8 cellular contexts compared by ENCODE assay signal in the genomic region with DNA sequence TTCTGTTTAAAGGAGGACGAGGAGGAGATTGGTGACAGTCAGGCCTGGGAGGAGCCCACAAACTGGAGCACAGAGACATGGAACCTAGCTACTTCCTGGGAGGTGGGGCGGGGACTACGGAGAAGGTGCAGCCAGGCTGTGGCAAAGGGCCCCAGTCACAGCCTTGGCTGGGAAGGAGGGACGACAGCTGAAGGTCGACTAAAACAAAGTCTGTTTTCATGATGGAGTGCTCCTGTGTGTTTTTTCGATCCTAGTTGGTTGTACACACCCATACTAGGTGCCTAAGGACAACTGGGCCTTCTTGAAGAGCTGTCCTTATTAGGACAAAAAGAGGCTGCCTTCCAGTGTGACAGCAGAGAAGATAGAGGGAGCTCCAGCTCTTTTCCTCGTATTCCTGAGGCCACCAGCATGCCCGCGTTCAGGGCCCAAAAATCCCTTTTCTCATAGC. TPM values are rescaled to one million over a fixed set of nuclear protein-coding genes. Genes with fewer than 3 reads are reported as not detected.
A peak's percentile ranks its signal among the peaks of the same experiment; 100 is the strongest.
DNase-seq lines count a peak whose midpoint lies in the region; ATAC-seq and TF ChIP-seq lines count a peak whose summit lies in the region.

No MANE protein-coding gene starts in this region.

- TF ChIP-seq CTCF in CD4-positive, alpha-beta T cell (IDR thresholded peaks at IDR 0.05): no peak
- peak; percentile 70 for TF ChIP-seq CTCF in choroid plexus epithelial cell (conservative IDR thresholded peaks at IDR 0.05; ENCODE audit: low read depth, low read length)

- DNase-seq in CD4-positive, alpha-beta T cell: no peak
- DNase-seq in choroid plexus epithelial cell (ENCODE audit: low read depth) (peak; percentile 70), naive B cell (no peak), posterior vena cava (ENCODE audit: low spot score) (no peak), kidney glomerular epithelial cell (lab: John Stamatoyannopoulos, UW) (no peak)
- no peak for DNase-seq in activated T-cell treated with anti-CD3 and anti-CD28 coated beads, Interleukin-2, amount 50 U/mL, for 48 hours

- H3K4me1 Mint-ChIP-seq in CD4-positive, alpha-beta T cell (ENCODE audit: low read depth): peaks cover 94% of the 10 kb centered on the region
- peaks cover 46 to 65% (median 58%) of the 10 kb centered on the region in 3 donors for H3K4me1 Mint-ChIP-seq in IgD-negative memory B cell
- H3K4me1 Mint-ChIP-seq in naive B cell: peaks cover 66 to 81% (median 79%) of the 10 kb centered on the region in 3 donors

- H3K27me3 ChIP-seq in CD4-positive, alpha-beta T cell (ENCODE audit: control insufficient read depth, insufficient read depth, low read length): no peaks in the 10 kb centered on the region

- peak overlapping the region; percentile 100 for H3K27ac Mint-ChIP-seq in CD4-positive, alpha-beta T cell
- peak overlapping the region; percentile 73 to 100 (median 99) for H3K27ac Mint-ChIP-seq in IgD-negative memory B cell
- H3K27ac Mint-ChIP-seq in naive B cell: peak overlapping the region in 5 of 6 donors; percentile 41 to 100 (median 75)

- ATAC-seq in CD4-positive, alpha-beta T cell (ENCODE audit: poor library complexity): no peak
- no peak for ATAC-seq in naive B cell (ENCODE audit: low read depth in 2 of 2)
- no peak for ATAC-seq in GM21528 (IDR thresholded peaks at IDR 0.05; ENCODE audit: low FRiP score, unreplicated experiment)

- H3K4me3 ChIP-seq in choroid plexus epithelial cell (ENCODE audit: low read depth, low read length): no peak overlapping the region

- H3K9me3 ChIP-seq in CD4-positive, alpha-beta T cell (ENCODE audit: control insufficient read depth, low read length): no peaks in the 10 kb centered on the region

- peaks cover 51% of the 10 kb centered on the region for H3K36me3 Mint-ChIP-seq in CD4-positive, alpha-beta T cell (ENCODE audit: low read depth)
- H3K36me3 Mint-ChIP-seq in IgD-negative memory B cell (peaks cover 2% of the 10 kb centered on the region), naive B cell (no peaks in the 10 kb centered on the region)

- H3K27me3 Mint-ChIP-seq in CD4-positive, alpha-beta T cell: peaks cover 8% of the 10 kb centered on the region
- H3K27me3 Mint-ChIP-seq in IgD-negative memory B cell: peaks cover 2% of the 10 kb centered on the region
- H3K27me3 Mint-ChIP-seq in naive B cell: peaks cover 0 to 5% (median 5%) of the 10 kb centered on the region in 3 donors

- POLR2A ChIA-PET in CD4-positive, alpha-beta T cell (lab: Charles Lee): interaction anchor here (1.0 to 3.4 kb wide), 9 partner anchors 10 to 72 kb away, joined by 3 to 20 read pairs (median 6); partner anchors contain the start of genes CREB3, SIT1, TLN1 and TPM2

- intact Hi-C loops in CD4-positive, alpha-beta T cell (cut with DNase I, micrococcal nuclease): no loop called here
- intact Hi-C loops in posterior vena cava (cut with DNase I): loop anchor here in 1 of 2 donors (2.0 to 10.0 kb wide), 3 partner anchors 30 to 154 kb away; partner anchors contain the start of genes HINT2 and SPAG8

- H3K9me3 Mint-ChIP-seq in CD4-positive, alpha-beta T cell: peaks cover 3% of the 10 kb centered on the region
- peaks cover 0 to 5% (median 0%) of the 10 kb centered on the region in 3 donors for H3K9me3 Mint-ChIP-seq in IgD-negative memory B cell
- peaks cover 0 to 5% (median 0%) of the 10 kb centered on the region in 7 donors for H3K9me3 Mint-ChIP-seq in naive B cell

- peak overlapping the region; percentile 14 for H3K27ac ChIP-seq in CD4-positive, alpha-beta T cell (ENCODE audit: low read depth, low read length)

- H3K4me3 Mint-ChIP-seq in CD4-positive, alpha-beta T cell: peak overlapping the region; percentile 92
- H3K4me3 Mint-ChIP-seq in IgD-negative memory B cell: peak overlapping the region in 3 of 4 donors; percentile 36 to 68 (median 59)
- peak overlapping the region in 5 of 8 donors; percentile 27 to 70 (median 44) for H3K4me3 Mint-ChIP-seq in naive B cell

- CTCF ChIA-PET in CD4-positive, alpha-beta T cell (lab: Charles Lee): interaction anchor here (1.0 to 6.2 kb wide), 7 partner anchors 14 to 96 kb away, joined by 3 to 94 read pairs (median 4); partner anchors contain the start of gene SIT1

RNA-seq across cellular contexts. Expression of gene CCDC107, which starts 2.9 kb away (rescaled TPM):
- total RNA-seq in CD4-positive, alpha-beta T cell: 10 to 100 TPM; 10.2 TPM
- 77.4 TPM for polyA plus RNA-seq in IgD-negative memory B cell
- 10 to 100 TPM; 42.7 to 60.2 (median 51.5) TPM for polyA plus RNA-seq in naive B cell (ENCODE audit: low read depth in 6 of 6)
- 10 to 100 TPM; 54.6 to 60.3 TPM for total RNA-seq in posterior vena cava

RNA-seq across cellular contexts. Expression of gene RMRP, which starts 3.2 kb away (rescaled TPM):
- total RNA-seq in CD4-positive, alpha-beta T cell: over 10,000 TPM; 14,857 to 24,615 TPM
- polyA plus RNA-seq in IgD-negative memory B cell (30.5 TPM), naive B cell (ENCODE audit: low read depth in 6 of 6) (10 to 100 TPM in 4 of 6 donors, not detected in 2; 41.0 to 72.3 (median 56.5) TPM)
- total RNA-seq in posterior vena cava: over 10,000 TPM; 18,238 to 21,166 TPM

RNA-seq across cellular contexts. Expression of gene ARHGEF39, which starts 4.0 kb away (rescaled TPM):
- under 1 TPM; 0.08 to 0.17 TPM for total RNA-seq in CD4-positive, alpha-beta T cell
- polyA plus RNA-seq in IgD-negative memory B cell: 0.64 TPM
- polyA plus RNA-seq in naive B cell (ENCODE audit: low read depth in 6 of 6): 1 to 10 TPM in 5 of 6 donors, under 1 TPM in 1; 0.90 to 4.0 (median 2.4) TPM
- total RNA-seq in posterior vena cava: under 1 TPM; 0.29 to 0.46 TPM

RNA-seq across cellular contexts. Expression of gene SIT1, which starts 10.3 kb away (rescaled TPM):
- total RNA-seq in CD4-positive, alpha-beta T cell: 10 to 100 TPM; 18.4 to 19.2 TPM
- polyA plus RNA-seq in IgD-negative memory B cell: 188 TPM
- polyA plus RNA-seq in naive B cell (ENCODE audit: low read depth in 6 of 6): 100 to 1,000 TPM in 1 of 6 donors, 10 to 100 TPM in 5; 56.8 to 107 (median 73.5) TPM
- under 1 TPM; 0.24 to 0.56 TPM for total RNA-seq in posterior vena cava

RNA-seq across cellular contexts. Expression of gene CA9, which starts 12.7 kb away (rescaled TPM):
- total RNA-seq in CD4-positive, alpha-beta T cell: not detected
- polyA plus RNA-seq in IgD-negative memory B cell (not detected), naive B cell (ENCODE audit: low read depth in 6 of 6) (not detected)
- total RNA-seq in posterior vena cava: 1 to 10 TPM in 1 of 2 donors, not detected in 1; 1.2 TPM

Comparison
In these comparisons a context has a peak if more than half of its experiments do, and no peak if none do; other contexts are left out.
1. RNA of gene CCDC107, which starts 2.9 kb away (total RNA-seq): 54.6 to 60.3 TPM in posterior vena cava; 10.2 TPM in CD4-positive, alpha-beta T cell; every median in the first group is over 4 times any median in the second.
2. Peak in every context shown above with its lines, with median percentiles within 50 percentile points of each other: H3K27ac Mint-ChIP-seq and H3K4me3 Mint-ChIP-seq.